ENCODE assay signal across 13 cellular contexts in the genomic region with DNA sequence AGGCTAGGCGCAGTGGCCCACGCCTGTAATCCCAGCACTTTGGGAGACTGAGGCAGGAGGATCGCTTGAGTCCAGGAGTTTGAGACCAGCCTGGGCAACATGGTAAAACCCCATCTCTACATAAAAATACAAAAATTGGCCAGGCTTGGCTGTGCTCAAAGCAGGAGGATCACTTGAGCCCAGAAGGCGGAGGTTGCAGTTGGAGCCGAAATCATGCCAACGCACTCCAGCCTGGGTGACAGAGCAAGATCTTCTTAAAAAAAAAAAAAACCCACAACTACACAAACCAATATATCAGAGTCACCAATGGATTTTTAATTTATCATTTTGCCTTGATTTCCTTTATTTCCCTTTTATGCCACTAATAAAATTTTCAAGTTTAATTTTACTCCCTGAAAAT. TPM values are rescaled to one million over a fixed set of nuclear protein-coding genes. Genes with fewer than 3 reads are reported as not detected.
A peak's percentile ranks its signal among the peaks of the same experiment; 100 is the strongest.
DNase-seq lines count a peak whose midpoint lies in the region; ATAC-seq and TF ChIP-seq lines count a peak whose summit lies in the region.
"Had no signal": no experiment of that assay in that cellular context is flagged by ENCODE, and none has a peak within 500 bp of the region (broad histone marks: within the 10 kb centered on the region; RNA-seq: fewer than 3 reads in every experiment).

No MANE protein-coding gene starts in this region.

- TF ChIP-seq EP300 in suprapubic skin (IDR thresholded peaks at IDR 0.05) = no peak

- H3K27ac Mint-ChIP-seq in activated T-cell treated with anti-CD3 and anti-CD28 coated beads, Interleukin-2, amount 50 U/mL, for 24 hours = peak overlapping the region; percentile 71
- H3K27ac Mint-ChIP-seq in T-helper 17 cell = peak overlapping the region; percentile 96

- no peaks in the 10 kb centered on the region for H4K20me1 ChIP-seq in fibroblast of lung (ENCODE audit: control insufficient read depth, extremely low read depth, insufficient read depth, low read length)

- H3K4me1 ChIP-seq in fibroblast of lung (ENCODE audit: control insufficient read depth, extremely low read depth, insufficient read depth, low read length) (peaks cover 23% of the 10 kb centered on the region), suprapubic skin (peaks cover 44% of the 10 kb centered on the region)
- H3K4me1 ChIP-seq: parathyroid adenoma had no signal

- peaks cover 66% of the 10 kb centered on the region for H3K79me2 ChIP-seq in fibroblast of lung (ENCODE audit: control insufficient read depth, insufficient read depth, low read length)
- H3K79me2 ChIP-seq: parathyroid adenoma had no signal

- no peak for TF ChIP-seq CTCF in fibroblast of lung (conservative IDR thresholded peaks at IDR 0.05 in 1 of 2, IDR thresholded peaks at IDR 0.05 in 1 of 2; ENCODE audit: low read depth in 1 of 2, low read length in 2 of 2)
- no peak for TF ChIP-seq CTCF in suprapubic skin (IDR thresholded peaks at IDR 0.05)

- no peak overlapping the region for H3K9ac ChIP-seq in fibroblast of lung (ENCODE audit: insufficient read depth, low read length)
- H3K9ac ChIP-seq: parathyroid adenoma had no signal

- no peaks in the 10 kb centered on the region for H3K9me3 Mint-ChIP-seq in activated T-cell treated with anti-CD3 and anti-CD28 coated beads, Interleukin-2, amount 50 U/mL, for 24 hours

- H3K4me3 Mint-ChIP-seq in activated T-cell treated with anti-CD3 and anti-CD28 coated beads, Interleukin-2, amount 50 U/mL, for 24 hours = no peak overlapping the region
- peak overlapping the region; percentile 87 for H3K4me3 Mint-ChIP-seq in T-helper 17 cell

- no peaks in the 10 kb centered on the region for H3K27me3 Mint-ChIP-seq in activated T-cell treated with anti-CD3 and anti-CD28 coated beads, Interleukin-2, amount 50 U/mL, for 24 hours
- H3K27me3 Mint-ChIP-seq in T-helper 17 cell = no peaks in the 10 kb centered on the region

- H3K27me3 ChIP-seq in fibroblast of lung (ENCODE audit: control insufficient read depth, insufficient read depth, low read length) (no peaks in the 10 kb centered on the region), suprapubic skin (no peaks in the 10 kb centered on the region)
- H3K27me3 ChIP-seq: heart right ventricle had no signal

- no peak overlapping the region for H2AFZ ChIP-seq in fibroblast of lung (ENCODE audit: low read length)
- H2AFZ ChIP-seq: parathyroid adenoma had no signal

- H3K9me3 ChIP-seq in T-helper 17 cell (ENCODE audit: control insufficient read depth, low read length, poor library complexity, severe bottlenecking) (no peaks in the 10 kb centered on the region), fibroblast of lung (ENCODE audit: control insufficient read depth, insufficient read depth, low read depth, low read length) (no peaks in the 10 kb centered on the region), suprapubic skin (no peaks in the 10 kb centered on the region)
- H3K9me3 ChIP-seq: A549, heart right ventricle had no signal

- WGBS in suprapubic skin = 75% methylated on average over 6 of the region's 6 CpGs

- H3K36me3 Mint-ChIP-seq in activated T-cell treated with anti-CD3 and anti-CD28 coated beads, Interleukin-2, amount 50 U/mL, for 24 hours (ENCODE audit: low read depth) = peaks cover 18% of the 10 kb centered on the region
- H3K36me3 Mint-ChIP-seq in T-helper 17 cell (ENCODE audit: low read depth) = no peaks in the 10 kb centered on the region

- DNase-seq in activated T-cell treated with anti-CD3 and anti-CD28 coated beads, Interleukin-2, amount 50 U/mL, for 24 hours = no peak
- no peak for DNase-seq in activated T-cell treated with anti-CD3 and anti-CD28 coated beads, Interleukin-2, amount 50 U/mL, for 1 hour
- DNase-seq in T-helper 17 cell = no peak
- DNase-seq in fibroblast of lung (ENCODE audit: low read depth in 2 of 2) = no peak
- no peak for DNase-seq in suprapubic skin (ENCODE audit: low spot score in 2 of 2)
- DNase-seq in NCI-H748 (lab: John Stamatoyannopoulos, UW; ENCODE audit: unreplicated experiment) = no peak
- DNase-seq in stimulated activated CD4-positive, alpha-beta T cell treated with anti-CD3 and anti-CD28 coated beads, Interleukin-15, amount 100 ng/mL, for 24 hours = no peak
- DNase-seq: heart right ventricle, NCI-H510A had no signal

- peaks cover 66% of the 10 kb centered on the region for H3K4me1 Mint-ChIP-seq in activated T-cell treated with anti-CD3 and anti-CD28 coated beads, Interleukin-2, amount 50 U/mL, for 24 hours (ENCODE audit: low read depth)
- H3K4me1 Mint-ChIP-seq in T-helper 17 cell = peaks cover 52% of the 10 kb centered on the region

- H3K36me3 ChIP-seq in fibroblast of lung (ENCODE audit: control insufficient read depth, insufficient read depth, low read length) (peaks cover 2% of the 10 kb centered on the region), suprapubic skin (no peaks in the 10 kb centered on the region)
- H3K36me3 ChIP-seq: heart right ventricle had no signal

- peak overlapping the region; percentile 16 for H3K4me2 ChIP-seq in fibroblast of lung (ENCODE audit: extremely low read depth, insufficient read depth, low read length)
- H3K4me2 ChIP-seq: A549 had no signal

- ATAC-seq in T-helper 17 cell = no peak
- no peak for ATAC-seq in HG03108 (IDR thresholded peaks at IDR 0.05; ENCODE audit: unreplicated experiment)
- ATAC-seq: A549 had no signal

- no peak for TF ChIP-seq POLR2A in suprapubic skin (IDR thresholded peaks at IDR 0.05)

- H3K27ac ChIP-seq in fibroblast of lung (ENCODE audit: insufficient read depth, low read length) = peak overlapping the region; percentile 24
- H3K27ac ChIP-seq in suprapubic skin = peak overlapping the region; percentile 31
- H3K27ac ChIP-seq: A549, parathyroid adenoma, VCaP had no signal

- H3K4me3 ChIP-seq in fibroblast of lung (replicated peaks in 1 of 4; ENCODE audit: control extremely low read depth in 1 of 4, insufficient read depth in 1 of 4, low read depth in 3 of 4, low read length in 4 of 4) (no peak overlapping the region), suprapubic skin (no peak overlapping the region)
- H3K4me3 ChIP-seq: A549 had no signal

RNA-seq across cellular contexts. Expression of gene MAP3K5, which starts 9.3 kb away (rescaled TPM):
- total RNA-seq in T-helper 17 cell (10 to 100 TPM; 35.6 to 40.3 TPM), fibroblast of lung (45.2 and 62.6 TPM in 2 replicates), suprapubic skin (10 to 100 TPM; 19.4 to 36.1 (median 21.1) TPM)
- polyA plus RNA-seq in fibroblast of lung = 10.9 and 20.4 TPM in 2 replicates
- 9.7 and 20.1 TPM in 2 replicates for polyA plus RNA-seq in fibroblast of lung (2012)
- polyA minus RNA-seq in fibroblast of lung (ENCODE audit: low replicate concordance) = 3.1 and 7.1 TPM in 2 replicates

RNA-seq across cellular contexts. Expression of gene PEX7, which starts 39.4 kb away (rescaled TPM):
- 1 to 10 TPM; 3.2 to 3.7 TPM for total RNA-seq in T-helper 17 cell
- 8.7 and 18.0 TPM in 2 replicates for total RNA-seq in fibroblast of lung
- polyA plus RNA-seq in fibroblast of lung = 9.3 and 10.2 TPM in 2 replicates
- polyA plus RNA-seq in fibroblast of lung (2012) = 5.6 and 6.1 TPM in 2 replicates
- 1.4 and 5.9 TPM in 2 replicates for polyA minus RNA-seq in fibroblast of lung (ENCODE audit: low replicate concordance)
- 10 to 100 TPM in 2 of 4 donors, 1 to 10 TPM in 2; 4.3 to 21.2 (median 12.4) TPM for total RNA-seq in suprapubic skin
